8 cellular contexts compared by ENCODE assay signal in the genomic region with DNA sequence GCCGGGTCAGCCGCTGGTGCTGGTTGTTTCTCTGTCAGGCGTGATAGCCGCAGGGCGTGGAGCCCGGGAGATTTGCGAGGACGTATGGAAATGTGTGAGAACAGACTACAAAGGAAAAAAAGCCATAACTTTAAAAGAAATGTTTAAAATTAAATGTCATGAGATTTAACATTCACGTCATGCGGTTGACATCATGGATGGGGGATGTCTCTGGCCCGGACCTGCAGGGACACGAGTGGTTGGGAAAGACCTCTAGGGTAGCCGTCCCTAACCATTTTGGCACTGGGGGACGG. TPM values are rescaled to one million over a fixed set of nuclear protein-coding genes. Genes with fewer than 3 reads are reported as not detected.
DNase-seq lines count a peak whose midpoint lies in the region; ATAC-seq and TF ChIP-seq lines count a peak whose summit lies in the region.

No MANE protein-coding gene starts in this region.

- peaks cover 2% of the 10 kb centered on the region for H3K36me3 Mint-ChIP-seq in activated CD4-positive, alpha-beta T cell treated with anti-CD3 and anti-CD28 coated beads, Interleukin-2, amount 10 ng/mL, durations not matched to agents 24 days and 14 days (ENCODE audit: low read depth)

- ATAC-seq in left lobe of liver, result no peak

- 16 to 19% (median 18%) methylated on average over 14 of the region's 14 CpGs for WGBS in adrenal gland, 4 donors
- 48 to 66% methylated on average over 6 of the region's 14 CpGs for WGBS in mesodermal cell (ENCODE audit: insufficient coverage in 2 of 2), 2 experiments
- WGBS in testis, 2 donors, result 14 to 20% methylated on average over 14 of the region's 14 CpGs

- H3K9me3 Mint-ChIP-seq in activated CD4-positive, alpha-beta T cell treated with anti-CD3 and anti-CD28 coated beads, Interleukin-2, amount 10 ng/mL, durations not matched to agents 24 days and 14 days, result peaks cover 4% of the 10 kb centered on the region

- H3K27ac ChIP-seq in adrenal gland, result peak overlapping the region; percentile 80 to 99 (median 96)
- H3K27ac ChIP-seq in mesodermal cell (ENCODE audit: low read depth, low read length, severe bottlenecking), result peak overlapping the region; percentile 89
- H3K27ac ChIP-seq in testis, result peak overlapping the region; percentile 97

- TF ChIP-seq CTCF in adrenal gland (IDR thresholded peaks at IDR 0.05), result no peak
- no peak for TF ChIP-seq CTCF in testis (IDR thresholded peaks at IDR 0.05)

- no peaks in the 10 kb centered on the region for H3K9me3 ChIP-seq in adrenal gland (replicated peaks in 1 of 3)
- peaks cover 9% of the 10 kb centered on the region for H3K9me3 ChIP-seq in mesodermal cell (ENCODE audit: control insufficient read depth, low read length)
- H3K9me3 ChIP-seq in testis, result no peaks in the 10 kb centered on the region

- H3K4me3 ChIP-seq in adrenal gland (peak overlapping the region in 1 of 4 donors; percentile 96), mesodermal cell (ENCODE audit: extremely low read depth, insufficient read depth, low read length, poor library complexity, severe bottlenecking) (peak overlapping the region; percentile 76), testis (peak overlapping the region; percentile 86 to 89)

- H3K27me3 ChIP-seq in adrenal gland (no peaks in the 10 kb centered on the region), testis (no peaks in the 10 kb centered on the region)

- H3K4me1 ChIP-seq in adrenal gland (replicated peaks in 1 of 2), result peaks cover 12 to 20% of the 10 kb centered on the region in 2 donors
- peaks cover 6% of the 10 kb centered on the region for H3K4me1 ChIP-seq in mesodermal cell (ENCODE audit: control insufficient read depth, insufficient read depth, low read length, poor library complexity, severe bottlenecking)
- H3K4me1 ChIP-seq in testis, result peaks cover 3% of the 10 kb centered on the region

- no peak for TF ChIP-seq POLR2A in adrenal gland (IDR thresholded peaks at IDR 0.05)
- TF ChIP-seq POLR2A in testis (IDR thresholded peaks at IDR 0.05), result no peak

- H3K27me3 Mint-ChIP-seq in activated CD4-positive, alpha-beta T cell treated with anti-CD3 and anti-CD28 coated beads, Interleukin-2, amount 10 ng/mL, durations not matched to agents 24 days and 14 days, result peaks cover 40% of the 10 kb centered on the region

- intact Hi-C loops in activated CD4-positive, alpha-beta T cell treated with anti-CD3 and anti-CD28 coated beads, Interleukin-2, amount 10 ng/mL, durations not matched to agents 24 days and 14 days (cut with micrococcal nuclease), result loop anchor here (1.0 to 5.0 kb wide), 5 partner anchors 165 to 1445 kb away; a partner anchor contains a TSS
- intact Hi-C loops in adrenal gland (cut with DNase I) (loop anchor here in 1 of 2 donors (10.0 kb wide), 1 partner anchor 167 kb away; a partner anchor contains a TSS), testis (cut with DNase I; ENCODE audit: low total_unique reads) (no loop called here)

- H3K36me3 ChIP-seq in adrenal gland (replicated peaks in 1 of 2) (no peaks in the 10 kb centered on the region), mesodermal cell (ENCODE audit: control insufficient read depth, insufficient read depth, low read length) (no peaks in the 10 kb centered on the region), testis (ENCODE audit: low read depth, missing control alignments) (no peaks in the 10 kb centered on the region)

- peak overlapping the region; percentile 36 for H3K27ac Mint-ChIP-seq in activated CD4-positive, alpha-beta T cell treated with anti-CD3 and anti-CD28 coated beads, Interleukin-2, amount 10 ng/mL, durations not matched to agents 24 days and 14 days

- peaks cover 9% of the 10 kb centered on the region for H3K4me1 Mint-ChIP-seq in activated CD4-positive, alpha-beta T cell treated with anti-CD3 and anti-CD28 coated beads, Interleukin-2, amount 10 ng/mL, durations not matched to agents 24 days and 14 days

- no peak for DNase-seq in activated CD4-positive, alpha-beta T cell treated with anti-CD3 and anti-CD28 coated beads, Interleukin-2, amount 10 ng/mL, durations not matched to agents 24 days and 14 days
- DNase-seq in activated CD4-positive, alpha-beta T cell treated with anti-CD3 and anti-CD28 coated beads, Interleukin-2, amount 50 U/mL, for 48 hours, result no peak
- no peak for DNase-seq in adrenal gland
- DNase-seq in testis, result no peak
- DNase-seq in DMS79 (lab: John Stamatoyannopoulos, UW), result no peak
- DNase-seq in KG1 (lab: John Stamatoyannopoulos, UW), result no peak
- DNase-seq in left lobe of liver (ENCODE audit: low spot score), result no peak

- peak overlapping the region; percentile 59 for H3K4me3 Mint-ChIP-seq in activated CD4-positive, alpha-beta T cell treated with anti-CD3 and anti-CD28 coated beads, Interleukin-2, amount 10 ng/mL, durations not matched to agents 24 days and 14 days

RNA-seq across cellular contexts. Expression of a gene that starts 0.6 kb away (rescaled TPM):
- 7.3 and 8.9 TPM in 2 replicates for total RNA-seq in activated CD4-positive, alpha-beta T cell treated with anti-CD3 and anti-CD28 coated beads, Interleukin-2, amount 10 ng/mL, durations not matched to agents 24 days and 14 days
- 100 to 1,000 TPM in 3 of 8 donors, 10 to 100 TPM in 5; 53.5 to 138 (median 80.6) TPM for total RNA-seq in adrenal gland
- polyA plus RNA-seq in adrenal gland, result 10 to 100 TPM; 36.8 to 58.8 (median 51.2) TPM
- polyA plus RNA-seq in mesodermal cell (2013, experiment 1 of 2), result 46.6 TPM
- 40.9 TPM for polyA plus RNA-seq in mesodermal cell (2013, experiment 2 of 2)
- total RNA-seq in testis, result 10 to 100 TPM; 56.5 to 65.0 TPM
- polyA plus RNA-seq in testis (ENCODE audit: insufficient read depth, low read depth, low replicate concordance), result 44.3 TPM
- total RNA-seq in left lobe of liver, result 102 TPM
